In genomic region chr14:61188936-61189808, GRCh38 we compare ENCODE assay signal across 8 cellular contexts.
DNase-seq lines count a peak whose midpoint lies in the region; ATAC-seq and TF ChIP-seq lines count a peak whose summit lies in the region.

No MANE protein-coding gene starts in this region.

- H3K4me3 Mint-ChIP-seq in activated CD4-positive, alpha-beta memory T cell treated with anti-CD3 and anti-CD28 coated beads for 36 hours = peak overlapping the region; percentile 70
- H3K4me3 Mint-ChIP-seq in naive thymus-derived CD4-positive, alpha-beta T cell = peak overlapping the region; percentile 7 to 71 (median 61)

- WGBS in upper lobe of left lung, 2 donors = 9 to 12% methylated on average over 29 to 30 of the region's 30 CpGs

- H3K9me3 ChIP-seq in naive thymus-derived CD4-positive, alpha-beta T cell (ENCODE audit: control insufficient read depth in 2 of 3, low read length in 3 of 3) = no peaks in the 10 kb centered on the region
- H3K9me3 ChIP-seq in upper lobe of left lung = no peaks in the 10 kb centered on the region

- CTCF ChIA-PET in GM10248 (lab: Yijun Ruan, JAX) = no interaction called here
- CTCF ChIA-PET in activated CD4-positive, alpha-beta memory T cell treated with anti-CD3 and anti-CD28 coated beads for 36 hours (lab: Charles Lee) = interaction anchor here (0.8 to 0.9 kb wide), 2 partner anchors 163 to 166 kb away, joined by 3 read pairs; no protein-coding TSS in a partner anchor
- CTCF ChIA-PET in naive thymus-derived CD4-positive, alpha-beta T cell (lab: Charles Lee) = no interaction called here

- peaks cover 13% of the 10 kb centered on the region for H3K4me1 Mint-ChIP-seq in activated CD4-positive, alpha-beta memory T cell treated with anti-CD3 and anti-CD28 coated beads for 36 hours (ENCODE audit: low read depth)
- H3K4me1 Mint-ChIP-seq in naive thymus-derived CD4-positive, alpha-beta T cell = peaks cover 6 to 13% (median 11%) of the 10 kb centered on the region in 7 donors

- peak; percentile 69 for DNase-seq in GM10248 (ENCODE audit: extremely low spot score)
- DNase-seq in activated CD4-positive, alpha-beta memory T cell treated with anti-CD3 and anti-CD28 coated beads for 36 hours = peak; percentile 69
- peak; percentile 79 for DNase-seq in fibroblast of gingiva (ENCODE audit: low read depth)
- DNase-seq in naive thymus-derived CD4-positive, alpha-beta T cell = peak in 4 of 9 donors; percentile 11 to 48 (median 16)
- peak; percentile 38 to 93 for DNase-seq in upper lobe of left lung
- no peak for DNase-seq in NCI-H2107 treated with DMSO at 0.1 percent for 48 hours (lab: John Stamatoyannopoulos, UW; ENCODE audit: unreplicated experiment)
- DNase-seq in activated gamma-delta T cell treated with Interleukin-2 at 50 U/mL for 16 hours = no peak

- H3K27me3 ChIP-seq in naive thymus-derived CD4-positive, alpha-beta T cell (ENCODE audit: control insufficient read depth in 2 of 2, insufficient read depth in 2 of 2, low read length in 2 of 2) = peaks cover 0 to 7% of the 10 kb centered on the region in 2 donors
- H3K27me3 ChIP-seq in upper lobe of left lung = peaks cover 0 to 4% (median 0%) of the 10 kb centered on the region in 4 donors

- no peak overlapping the region for H3K27ac Mint-ChIP-seq in activated CD4-positive, alpha-beta memory T cell treated with anti-CD3 and anti-CD28 coated beads for 36 hours
- peak overlapping the region in 1 of 9 donors; percentile 52 for H3K27ac Mint-ChIP-seq in naive thymus-derived CD4-positive, alpha-beta T cell

- peak; percentile 59 for TF ChIP-seq CTCF in GM10248 (IDR thresholded peaks at IDR 0.05; ENCODE audit: control extremely low read depth, extremely low read depth, low read depth, missing control alignments)
- TF ChIP-seq CTCF in upper lobe of left lung (IDR thresholded peaks at IDR 0.05) = peak; percentile 12 to 47 (median 31)

- no peak overlapping the region for H3K27ac ChIP-seq in naive thymus-derived CD4-positive, alpha-beta T cell (ENCODE audit: low read depth, low read length)
- H3K27ac ChIP-seq in upper lobe of left lung = no peak overlapping the region

- no peak for TF ChIP-seq POLR2A in upper lobe of left lung (IDR thresholded peaks at IDR 0.05)

- no peaks in the 10 kb centered on the region for H3K9me3 Mint-ChIP-seq in activated CD4-positive, alpha-beta memory T cell treated with anti-CD3 and anti-CD28 coated beads for 36 hours
- H3K9me3 Mint-ChIP-seq in naive thymus-derived CD4-positive, alpha-beta T cell = peaks cover 0 to 4% (median 0%) of the 10 kb centered on the region in 11 donors

- ATAC-seq in HG03039 (IDR thresholded peaks at IDR 0.05; ENCODE audit: unreplicated experiment) (peak; percentile 58), upper lobe of left lung (ENCODE audit: low FRiP score in 2 of 2) (peak; percentile 62 to 90)
- ATAC-seq in naive thymus-derived CD4-positive, alpha-beta T cell = peak; percentile 54

- no peaks in the 10 kb centered on the region for H3K4me1 ChIP-seq in naive thymus-derived CD4-positive, alpha-beta T cell (ENCODE audit: control insufficient read depth in 2 of 2, insufficient read depth in 2 of 2, low read length in 2 of 2)
- peaks cover 0 to 6% (median 4%) of the 10 kb centered on the region in 4 donors for H3K4me1 ChIP-seq in upper lobe of left lung

- POLR2A ChIA-PET in GM10248 (lab: Yijun Ruan, JAX) = no interaction called here
- POLR2A ChIA-PET in activated CD4-positive, alpha-beta memory T cell treated with anti-CD3 and anti-CD28 coated beads for 36 hours (lab: Charles Lee) = no interaction called here
- POLR2A ChIA-PET in naive thymus-derived CD4-positive, alpha-beta T cell (lab: Charles Lee) = no interaction called here

- intact Hi-C loops in activated CD4-positive, alpha-beta memory T cell treated with anti-CD3 and anti-CD28 coated beads for 36 hours (cut with micrococcal nuclease) = loop anchor here (1.0 to 5.0 kb wide), 3 partner anchors 14 to 542 kb away; partner anchors contain the start of gene SIX1
- intact Hi-C loops in naive thymus-derived CD4-positive, alpha-beta T cell (cut with micrococcal nuclease) = loop anchor here in 1 of 2 donors (5.0 kb wide), 1 partner anchor 562 kb away; no protein-coding TSS in a partner anchor

- H3K36me3 ChIP-seq in naive thymus-derived CD4-positive, alpha-beta T cell (ENCODE audit: control insufficient read depth in 2 of 3, insufficient read depth in 3 of 3, low read length in 3 of 3) = no peaks in the 10 kb centered on the region
- H3K36me3 ChIP-seq in upper lobe of left lung = no peaks in the 10 kb centered on the region

- H3K36me3 Mint-ChIP-seq in activated CD4-positive, alpha-beta memory T cell treated with anti-CD3 and anti-CD28 coated beads for 36 hours = no peaks in the 10 kb centered on the region
- no peaks in the 10 kb centered on the region for H3K36me3 Mint-ChIP-seq in naive thymus-derived CD4-positive, alpha-beta T cell

- peaks cover 32% of the 10 kb centered on the region for H3K27me3 Mint-ChIP-seq in activated CD4-positive, alpha-beta memory T cell treated with anti-CD3 and anti-CD28 coated beads for 36 hours
- H3K27me3 Mint-ChIP-seq in naive thymus-derived CD4-positive, alpha-beta T cell = peaks cover 34 to 65% (median 52%) of the 10 kb centered on the region in 5 donors

- H3K4me3 ChIP-seq in naive thymus-derived CD4-positive, alpha-beta T cell (ENCODE audit: low read length) = no peak overlapping the region
- peak overlapping the region in 3 of 4 donors; percentile 15 to 41 (median 38) for H3K4me3 ChIP-seq in upper lobe of left lung

- no peak for TF ChIP-seq EP300 in upper lobe of left lung (IDR thresholded peaks at IDR 0.05)

Comparison
In these comparisons a context has a peak if more than half of its experiments do, and no peak if none do; other contexts are left out.
1. DNase-seq: peak in GM10248 (single experiment), activated CD4-positive, alpha-beta memory T cell treated with anti-CD3 and anti-CD28 coated beads for 36 hours (single experiment), fibroblast of gingiva (single experiment) and upper lobe of left lung (2 of 2); none in NCI-H2107 treated with DMSO at 0.1 percent for 48 hours (single experiment) and activated gamma-delta T cell treated with Interleukin-2 at 50 U/mL for 16 hours (single experiment).
2. Peak in every context shown above with its lines, with median percentiles within 50 percentile points of each other: ATAC-seq.